Comparison of ENCODE assay signal across 8 cellular contexts in genomic region chr12:11877869-11878780, GRCh38.
DNase-seq lines count a peak whose midpoint lies in the region; ATAC-seq and TF ChIP-seq lines count a peak whose summit lies in the region.

No MANE protein-coding gene starts in this region.

- no peak for TF ChIP-seq CTCF in neural crest cell (conservative IDR thresholded peaks at IDR 0.05)

- no peak overlapping the region for H3K4me3 ChIP-seq in duodenal mucosa (ENCODE audit: low read depth in 1 of 2, low read length in 2 of 2)

- DNase-seq in ELR (ENCODE audit: low read depth): peak; percentile 77
- DNase-seq in NCI-H226: peak; percentile 60
- DNase-seq in neural crest cell (ENCODE audit: low read depth, low spot score): no peak
- no peak for DNase-seq in activated naive CD8-positive, alpha-beta T cell treated with anti-CD3 and anti-CD28 coated beads for 36 hours
- DNase-seq in stimulated activated CD4-positive, alpha-beta T cell treated with anti-CD3 and anti-CD28 coated beads, Interleukin-4, amount 100 ng/mL, for 4 hours: no peak

- H3K36me3 Mint-ChIP-seq in neural crest cell (ENCODE audit: low read depth): peaks cover 2% of the 10 kb centered on the region
- peaks cover 42% of the 10 kb centered on the region for H3K36me3 Mint-ChIP-seq in activated naive CD8-positive, alpha-beta T cell treated with anti-CD3 and anti-CD28 coated beads for 36 hours

- ATAC-seq in GM19324 (IDR thresholded peaks at IDR 0.05; ENCODE audit: low FRiP score, unreplicated experiment): no peak
- ATAC-seq in GM19351 (IDR thresholded peaks at IDR 0.05; ENCODE audit: unreplicated experiment): no peak

- H3K9ac ChIP-seq in duodenal mucosa (ENCODE audit: low read depth in 1 of 2, low read length in 2 of 2): peak overlapping the region in 1 of 2 donors; percentile 15

- peaks cover 0 to 3% of the 10 kb centered on the region in 2 donors for H3K36me3 ChIP-seq in duodenal mucosa (ENCODE audit: control insufficient read depth in 1 of 2, insufficient read depth in 2 of 2, low read length in 2 of 2)

- H3K9me3 ChIP-seq in duodenal mucosa (ENCODE audit: control insufficient read depth in 1 of 2, low read length in 2 of 2): no peaks in the 10 kb centered on the region

- no peaks in the 10 kb centered on the region for H3K9me3 Mint-ChIP-seq in neural crest cell
- H3K9me3 Mint-ChIP-seq in activated naive CD8-positive, alpha-beta T cell treated with anti-CD3 and anti-CD28 coated beads for 36 hours: no peaks in the 10 kb centered on the region

- H3K4me1 Mint-ChIP-seq in neural crest cell: peaks cover 29% of the 10 kb centered on the region
- peaks cover 34% of the 10 kb centered on the region for H3K4me1 Mint-ChIP-seq in activated naive CD8-positive, alpha-beta T cell treated with anti-CD3 and anti-CD28 coated beads for 36 hours

- H3K27ac Mint-ChIP-seq in neural crest cell (ENCODE audit: unreplicated experiment): peak overlapping the region; percentile 14
- no peak overlapping the region for H3K27ac Mint-ChIP-seq in activated naive CD8-positive, alpha-beta T cell treated with anti-CD3 and anti-CD28 coated beads for 36 hours

- H3K4me1 ChIP-seq in duodenal mucosa (ENCODE audit: control insufficient read depth in 1 of 2, insufficient read depth in 2 of 2, low read length in 2 of 2): peaks cover 45 to 47% of the 10 kb centered on the region in 2 donors

- H3K27me3 ChIP-seq in duodenal mucosa (ENCODE audit: control insufficient read depth in 1 of 2, insufficient read depth in 2 of 2, low read length in 2 of 2): no peaks in the 10 kb centered on the region

- peak overlapping the region; percentile 10 for H3K27ac ChIP-seq in duodenal mucosa (ENCODE audit: low read depth, low read length)

- no peaks in the 10 kb centered on the region for H3K27me3 Mint-ChIP-seq in neural crest cell (ENCODE audit: low read depth)
- H3K27me3 Mint-ChIP-seq in activated naive CD8-positive, alpha-beta T cell treated with anti-CD3 and anti-CD28 coated beads for 36 hours: no peaks in the 10 kb centered on the region

- H3K4me3 Mint-ChIP-seq in neural crest cell: no peak overlapping the region
- no peak overlapping the region for H3K4me3 Mint-ChIP-seq in activated naive CD8-positive, alpha-beta T cell treated with anti-CD3 and anti-CD28 coated beads for 36 hours

Comparison
In these comparisons a context has a peak if more than half of its experiments do, and no peak if none do; other contexts are left out.
1. DNase-seq: peak in ELR (single experiment) and NCI-H226 (single experiment); none in neural crest cell (single experiment), activated naive CD8-positive, alpha-beta T cell treated with anti-CD3 and anti-CD28 coated beads for 36 hours (single experiment) and stimulated activated CD4-positive, alpha-beta T cell treated with anti-CD3 and anti-CD28 coated beads, Interleukin-4, amount 100 ng/mL, for 4 hours (0 of 2).